In genomic region chr17:19317359-19318095, GRCh38 we compare ENCODE assay signal across 8 cellular contexts. TPM values are rescaled to one million over a fixed set of nuclear protein-coding genes. Genes with fewer than 3 reads are reported as not detected.
DNase-seq lines count a peak whose midpoint lies in the region; ATAC-seq and TF ChIP-seq lines count a peak whose summit lies in the region.

No MANE protein-coding gene starts in this region.

- DNase-seq in GM19238 (ENCODE audit: insufficient read length, low spot score) (peak; percentile 37), NCI-H2196 treated with DMSO at 0.1 percent for 48 hours (lab: John Stamatoyannopoulos, UW; ENCODE audit: unreplicated experiment) (peak; percentile 73), dermis blood vessel endothelial cell (peak; percentile 93), right lobe of liver (peak; percentile 90 to 95 (median 94)), transverse colon (peak; percentile 86), coronary artery (ENCODE audit: low spot score) (no peak)
- no peak for DNase-seq in activated T-cell treated with anti-CD3 and anti-CD28 coated beads, Interleukin-2, amount 50 U/mL, for 24 hours

- WGBS in right lobe of liver (ENCODE audit: insufficient coverage, low coverage, low lambda C conversion rate, missing lambda C conversion rate): 19% methylated on average over 3 of the region's 19 CpGs
- 40 to 42% methylated on average over 2 to 17 of the region's 19 CpGs for WGBS in transverse colon (ENCODE audit: low coverage in 1 of 2), 2 donors

- peaks cover 0 to 6% (median 3%) of the 10 kb centered on the region in 4 donors for H3K4me1 ChIP-seq in right lobe of liver
- H3K4me1 ChIP-seq in transverse colon: peaks cover 7 to 24% (median 12%) of the 10 kb centered on the region in 4 donors

- no peak overlapping the region for H3K4me3 Mint-ChIP-seq in activated T-cell treated with anti-CD3 and anti-CD28 coated beads, Interleukin-2, amount 50 U/mL, for 24 hours

- H3K27ac ChIP-seq in right lobe of liver: peak overlapping the region in 2 of 3 donors; percentile 39 to 43
- peak overlapping the region; percentile 25 to 57 (median 39) for H3K27ac ChIP-seq in transverse colon
- no peak overlapping the region for H3K27ac ChIP-seq in coronary artery

- H3K27me3 ChIP-seq in right lobe of liver (no peaks in the 10 kb centered on the region), transverse colon (no peaks in the 10 kb centered on the region)

- TF ChIP-seq POLR2A in right lobe of liver (IDR thresholded peaks at IDR 0.05) (peak; percentile 23), transverse colon (IDR thresholded peaks at IDR 0.05) (no peak)

- no peaks in the 10 kb centered on the region for H3K9me3 Mint-ChIP-seq in activated T-cell treated with anti-CD3 and anti-CD28 coated beads, Interleukin-2, amount 50 U/mL, for 24 hours

- no peak for TF ChIP-seq EP300 in transverse colon (IDR thresholded peaks at IDR 0.05; ENCODE audit: low read depth)

- H3K27me3 Mint-ChIP-seq in activated T-cell treated with anti-CD3 and anti-CD28 coated beads, Interleukin-2, amount 50 U/mL, for 24 hours: peaks cover 7% of the 10 kb centered on the region

- ATAC-seq in right lobe of liver: peak; percentile 98 to 99 (median 98)
- no peak for ATAC-seq in GM21367 (IDR thresholded peaks at IDR 0.05; ENCODE audit: unreplicated experiment)

- intact Hi-C loops in right lobe of liver (cut with DNase I): no loop called here
- intact Hi-C loops in transverse colon (cut with DNase I; ENCODE audit: low total_unique reads): no loop called here

- H3K4me3 ChIP-seq in right lobe of liver (peak overlapping the region in 2 of 3 donors; percentile 22 to 29), transverse colon (no peak overlapping the region), coronary artery (no peak overlapping the region)

- in situ Hi-C loops in transverse colon (cut with MboI; ENCODE audit: low pct_ligation_motif_present in 1 of 4, low pct_unique_long_range_greater_than_20kb in 1 of 4, low sequenced_read_pairs in 3 of 4): no loop called here

- H3K27ac Mint-ChIP-seq in activated T-cell treated with anti-CD3 and anti-CD28 coated beads, Interleukin-2, amount 50 U/mL, for 24 hours: no peak overlapping the region

- H3K9me3 ChIP-seq in right lobe of liver (no peaks in the 10 kb centered on the region), transverse colon (no peaks in the 10 kb centered on the region)

- H3K4me1 Mint-ChIP-seq in activated T-cell treated with anti-CD3 and anti-CD28 coated beads, Interleukin-2, amount 50 U/mL, for 24 hours (ENCODE audit: low read depth): no peaks in the 10 kb centered on the region

- peaks cover 0 to 4% (median under 1%) of the 10 kb centered on the region in 4 donors for H3K36me3 ChIP-seq in right lobe of liver
- peaks cover 0 to 5% (median under 1%) of the 10 kb centered on the region in 4 donors for H3K36me3 ChIP-seq in transverse colon

- TF ChIP-seq CTCF in right lobe of liver (IDR thresholded peaks at IDR 0.05): peak; percentile 43 to 65 (median 56)
- peak in 3 of 5 experiments; percentile 30 to 48 (median 35) for TF ChIP-seq CTCF in transverse colon (IDR thresholded peaks at IDR 0.05)
- no peak for TF ChIP-seq CTCF in coronary artery (IDR thresholded peaks at IDR 0.05)

- peaks cover 3% of the 10 kb centered on the region for H3K36me3 Mint-ChIP-seq in activated T-cell treated with anti-CD3 and anti-CD28 coated beads, Interleukin-2, amount 50 U/mL, for 24 hours (ENCODE audit: low read depth)

RNA-seq across cellular contexts. Expression of gene B9D1, which starts 45.0 kb away (rescaled TPM):
- 11.5 and 12.6 TPM in 2 replicates for total RNA-seq in dermis blood vessel endothelial cell
- total RNA-seq in right lobe of liver: 10 to 100 TPM in 2 of 6 experiments, 1 to 10 TPM in 4; 2.3 to 27.9 (median 5.7) TPM
- 10 to 100 TPM in 2 of 4 donors, 1 to 10 TPM in 2; 6.0 to 17.6 (median 9.5) TPM for total RNA-seq in transverse colon

Comparison
In these comparisons a context has a peak if more than half of its experiments do, and no peak if none do; other contexts are left out.
1. DNase-seq: peak in GM19238 (single experiment), NCI-H2196 treated with DMSO at 0.1 percent for 48 hours (single experiment), dermis blood vessel endothelial cell (single experiment), right lobe of liver (3 of 3) and transverse colon (single experiment); none in activated T-cell treated with anti-CD3 and anti-CD28 coated beads, Interleukin-2, amount 50 U/mL, for 24 hours (single experiment) and coronary artery (single experiment).
2. H3K27ac ChIP-seq: peak in right lobe of liver (2 of 3) and transverse colon (4 of 4); none in coronary artery (0 of 2).
3. H3K4me3 ChIP-seq: peak in right lobe of liver (2 of 3); none in transverse colon (0 of 4) and coronary artery (single experiment).